Comparison of ENCODE assay signal across 18 cellular contexts in the genomic region with DNA sequence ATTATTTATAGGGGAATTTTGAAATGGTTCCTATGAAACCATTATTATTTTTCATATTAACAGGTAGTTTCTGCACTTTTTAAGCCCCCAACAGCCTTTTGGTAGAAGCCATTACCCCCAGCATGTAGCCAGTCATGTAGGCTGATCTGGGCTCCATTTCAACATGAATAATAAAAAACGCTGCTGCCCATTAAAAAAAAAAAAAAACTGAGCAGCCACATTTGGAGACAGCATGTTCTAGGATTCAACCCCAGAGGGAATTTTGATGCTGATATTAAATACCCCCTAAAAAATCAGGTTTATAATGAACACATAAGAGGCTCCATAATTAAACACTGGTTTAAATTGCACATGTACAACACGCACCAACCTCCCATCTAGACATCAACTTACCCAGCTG.
"Had no signal": no experiment of that assay in that cellular context is flagged by ENCODE, and none has a peak within 500 bp of the region (broad histone marks: within the 10 kb centered on the region; RNA-seq: fewer than 3 reads in every experiment).

No MANE protein-coding gene starts in this region.

- H3K4me3 Mint-ChIP-seq: activated naive CD8-positive, alpha-beta T cell treated with anti-CD3 and anti-CD28 coated beads, Interleukin-2, amount 50 U/mL, for 24 hours; activated T-helper 1 cell treated with anti-CD3 and anti-CD28 coated beads, Interleukin-12 subunit alpha, Interleukin-12 subunit beta, Interleukin-2, Interleukin-4 antibody, amounts not matched to agents 30 ng/mL and 10 ng/mL and 1 ng/mL, durations not matched to agents 14 hours and 24 hours and 36 hours; memory B cell; stimulated activated naive CD8-positive, alpha-beta T cell treated with anti-CD3 and anti-CD28 coated beads, Interleukin-15, Interleukin-2, amounts not matched to agents 100 ng/mL and 50 ng/mL, for 24 hours; T-helper 1 cell treated with Interleukin-12 subunit alpha and Interleukin-12 subunit beta and Interleukin-4 antibody, amounts not matched to agents 30 μg/mL and 1 μg/mL, for 36 hours had no signal

- FAIRE-seq: colon, urothelium cell line had no signal

- H3K9me3 ChIP-seq: gastroesophageal sphincter, heart left ventricle, tibial nerve had no signal

- ATAC-seq: activated naive CD8-positive, alpha-beta T cell treated with anti-CD3 and anti-CD28 coated beads, Interleukin-2, amount 50 U/mL, for 24 hours; gastroesophageal sphincter; heart left ventricle had no signal

- H3K27ac ChIP-seq: brain microvascular endothelial cell, gastroesophageal sphincter, heart left ventricle, skin epidermis, tibial nerve, VCaP had no signal

- H3K9me3 Mint-ChIP-seq: activated naive CD8-positive, alpha-beta T cell treated with anti-CD3 and anti-CD28 coated beads, Interleukin-2, amount 50 U/mL, for 24 hours; activated T-helper 1 cell treated with anti-CD3 and anti-CD28 coated beads, Interleukin-12 subunit alpha, Interleukin-12 subunit beta, Interleukin-2, Interleukin-4 antibody, amounts not matched to agents 30 ng/mL and 10 ng/mL and 1 ng/mL, durations not matched to agents 14 hours and 24 hours and 36 hours; memory B cell; stimulated activated naive CD8-positive, alpha-beta T cell treated with anti-CD3 and anti-CD28 coated beads, Interleukin-15, Interleukin-2, amounts not matched to agents 100 ng/mL and 50 ng/mL, for 24 hours; T-helper 1 cell treated with Interleukin-12 subunit alpha and Interleukin-12 subunit beta and Interleukin-4 antibody, amounts not matched to agents 30 μg/mL and 1 μg/mL, for 36 hours had no signal

- DNase-seq: activated CD4-positive, alpha-beta T cell treated with anti-CD3 and anti-CD28 coated beads, Interleukin-2, amount 50 U/mL, for 1 hour; activated CD4-positive, CD25-positive, alpha-beta regulatory T cell treated with anti-CD3 and anti-CD28 coated beads, Interleukin-2, amount 50 U/mL, for 72 hours; activated naive CD8-positive, alpha-beta T cell treated with anti-CD3 and anti-CD28 coated beads, Interleukin-2, amount 50 U/mL, for 24 hours; aorta; brain microvascular endothelial cell; central memory CD4-positive, alpha-beta T cell; heart left ventricle; occipital lobe had no signal

- H3K27me3 ChIP-seq: brain microvascular endothelial cell, gastroesophageal sphincter, heart left ventricle, tibial nerve had no signal

- H3K4me3 ChIP-seq: gastroesophageal sphincter, heart left ventricle, skin epidermis, tibial nerve had no signal

- H3K27ac Mint-ChIP-seq: activated T-helper 1 cell treated with anti-CD3 and anti-CD28 coated beads, Interleukin-12 subunit alpha, Interleukin-12 subunit beta, Interleukin-2, Interleukin-4 antibody, amounts not matched to agents 30 ng/mL and 10 ng/mL and 1 ng/mL, durations not matched to agents 14 hours and 24 hours and 36 hours; memory B cell; stimulated activated naive CD8-positive, alpha-beta T cell treated with anti-CD3 and anti-CD28 coated beads, Interleukin-15, Interleukin-2, amounts not matched to agents 100 ng/mL and 50 ng/mL, for 24 hours; T-helper 1 cell treated with Interleukin-12 subunit alpha and Interleukin-12 subunit beta and Interleukin-4 antibody, amounts not matched to agents 30 μg/mL and 1 μg/mL, for 36 hours had no signal

- H3K27me3 Mint-ChIP-seq: activated naive CD8-positive, alpha-beta T cell treated with anti-CD3 and anti-CD28 coated beads, Interleukin-2, amount 50 U/mL, for 24 hours; memory B cell; stimulated activated naive CD8-positive, alpha-beta T cell treated with anti-CD3 and anti-CD28 coated beads, Interleukin-15, Interleukin-2, amounts not matched to agents 100 ng/mL and 50 ng/mL, for 24 hours had no signal
